ENCODE assay signal across 1 cellular context in the genomic region with DNA sequence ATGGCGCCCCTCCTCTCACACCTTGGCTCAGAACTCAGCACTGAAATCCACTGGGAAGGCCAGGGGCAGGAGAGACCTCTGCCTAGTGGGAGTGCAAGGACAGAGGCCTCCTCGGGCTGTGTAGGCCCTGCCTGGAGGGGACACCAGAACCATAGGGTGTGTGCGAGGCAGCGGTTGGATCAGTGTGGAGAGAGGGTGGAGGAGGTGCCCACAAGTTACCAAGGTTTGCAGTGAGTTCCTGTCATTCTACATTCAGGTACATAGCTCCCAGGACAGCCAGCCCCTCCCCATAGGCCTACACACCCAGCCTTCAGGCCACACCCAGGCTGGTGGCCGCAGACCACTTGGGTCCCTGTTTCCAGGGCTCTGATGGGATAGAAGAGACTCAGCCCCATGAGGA.
TF ChIP-seq lines count a peak whose summit lies in the region.

No MANE protein-coding gene starts in this region.

TF ChIP-seq in IMR-90, 13 proteins besides CTCF, POLR2A, EP300 and RAD21 (continued from another document):
- TF ChIP-seq, protein P1, sequence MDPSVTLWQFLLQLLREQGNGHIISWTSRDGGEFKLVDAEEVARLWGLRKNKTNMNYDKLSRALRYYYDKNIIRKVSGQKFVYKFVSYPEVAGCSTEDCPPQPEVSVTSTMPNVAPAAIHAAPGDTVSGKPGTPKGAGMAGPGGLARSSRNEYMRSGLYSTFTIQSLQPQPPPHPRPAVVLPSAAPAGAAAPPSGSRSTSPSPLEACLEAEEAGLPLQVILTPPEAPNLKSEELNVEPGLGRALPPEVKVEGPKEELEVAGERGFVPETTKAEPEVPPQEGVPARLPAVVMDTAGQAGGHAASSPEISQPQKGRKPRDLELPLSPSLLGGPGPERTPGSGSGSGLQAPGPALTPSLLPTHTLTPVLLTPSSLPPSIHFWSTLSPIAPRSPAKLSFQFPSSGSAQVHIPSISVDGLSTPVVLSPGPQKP (IDR thresholded peaks at IDR 0.05; ENCODE audit: borderline replicate concordance, low read depth, low read length): no peak
- TF ChIP-seq FOS (IDR thresholded peaks at IDR 0.05; ENCODE audit: low read depth, low read length): no peak
- no peak for TF ChIP-seq SMC3 (IDR thresholded peaks at IDR 0.05; ENCODE audit: low read depth, low read length)
- TF ChIP-seq MXI1 (IDR thresholded peaks at IDR 0.05; ENCODE audit: borderline replicate concordance, low read depth, low read length): no peak
- TF ChIP-seq BHLHE40 (IDR thresholded peaks at IDR 0.05; ENCODE audit: low read depth, low read length): no peak
- TF ChIP-seq MAZ (IDR thresholded peaks at IDR 0.05; ENCODE audit: borderline replicate concordance, low read depth, low read length): no peak
- TF ChIP-seq RCOR1 (IDR thresholded peaks at IDR 0.05; ENCODE audit: insufficient replicate concordance, low read length): no peak
TF ChIP-seq in IMR-90: peak in this region for 0.
